Comparison of ENCODE assay signal across 22 cellular contexts in the genomic region with DNA sequence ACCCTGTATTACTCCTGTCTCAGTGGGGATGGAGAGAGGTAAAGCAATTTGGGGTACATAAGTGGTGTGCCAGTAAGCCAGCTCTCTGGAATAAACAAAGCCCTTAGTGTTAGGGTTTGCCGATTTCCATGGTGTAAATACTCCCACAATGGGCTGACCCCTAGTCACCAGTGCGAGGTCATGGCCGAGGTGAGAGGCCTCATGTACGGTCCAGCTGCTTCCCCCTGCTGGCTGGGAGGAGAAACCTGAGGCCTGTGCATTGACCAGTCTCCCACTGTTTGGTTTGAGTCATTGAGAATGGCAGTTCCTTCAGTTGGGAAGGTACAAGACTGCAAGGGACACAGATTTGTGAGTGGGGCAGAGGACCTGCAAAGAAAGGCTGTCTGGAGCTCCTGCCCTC.
"Had no signal": no experiment of that assay in that cellular context is flagged by ENCODE, and none has a peak within 500 bp of the region (broad histone marks: within the 10 kb centered on the region; RNA-seq: fewer than 3 reads in every experiment).

No MANE protein-coding gene starts in this region.

- H3K36me3 Mint-ChIP-seq: memory B cell, mesothelial cell of epicardium, natural killer cell, type B pancreatic cell had no signal

- H3K4me2 ChIP-seq: smooth muscle cell had no signal

- H3K4me1 Mint-ChIP-seq: memory B cell, mesothelial cell of epicardium had no signal

- H3K4me1 ChIP-seq: esophagus muscularis mucosa, gastroesophageal sphincter, left ventricle myocardium inferior, lower lobe of right lung, right atrium auricular region, suprapubic skin, uterus had no signal

- H3K4me3 ChIP-seq: esophagus muscularis mucosa, gastroesophageal sphincter, left ventricle myocardium inferior, lower lobe of right lung, right atrium auricular region, smooth muscle cell, suprapubic skin, thyroid gland, uterus had no signal

- ATAC-seq: effector memory CD8-positive, alpha-beta T cell; gastroesophageal sphincter; left cardiac atrium; natural killer cell had no signal

- H3K27me3 Mint-ChIP-seq: memory B cell had no signal

- H3K27ac Mint-ChIP-seq: effector memory CD8-positive, alpha-beta T cell; memory B cell; mesothelial cell of epicardium; natural killer cell; type B pancreatic cell had no signal

- DNase-seq: effector memory CD8-positive, alpha-beta T cell; glutamatergic neuron; kidney; left cardiac atrium; left ventricle myocardium inferior; lower lobe of right lung; natural killer cell; posterior cingulate gyrus; stimulated activated CD4-positive, alpha-beta T cell treated with anti-CD3 and anti-CD28 coated beads, Interleukin-2, amount 100 ng/mL, for 48 hours; stimulated activated naive CD4-positive, alpha-beta T cell treated with Interleukin-2 at 50 U/mL for 16 hours; thyroid gland; uterus had no signal

- H3K9me3 ChIP-seq: esophagus muscularis mucosa, left ventricle myocardium inferior, lower lobe of right lung, right atrium auricular region, suprapubic skin, thyroid gland, uterus had no signal

- H3K36me3 ChIP-seq: esophagus muscularis mucosa, gastroesophageal sphincter, left ventricle myocardium inferior, lower lobe of right lung, right atrium auricular region, suprapubic skin, thyroid gland, uterus had no signal

- H3K27ac ChIP-seq: epithelial cell of prostate, esophagus muscularis mucosa, gastroesophageal sphincter, left ventricle myocardium inferior, lower lobe of right lung, right atrium auricular region, suprapubic skin, uterus had no signal

- H3K27me3 ChIP-seq: gastroesophageal sphincter, right atrium auricular region, suprapubic skin, thyroid gland, uterus had no signal

- H3K4me3 Mint-ChIP-seq: effector memory CD8-positive, alpha-beta T cell; memory B cell; mesothelial cell of epicardium; natural killer cell; neural crest cell; type B pancreatic cell had no signal

- FAIRE-seq: kidney had no signal

- H3K9me3 Mint-ChIP-seq: effector memory CD8-positive, alpha-beta T cell; natural killer cell; type B pancreatic cell had no signal
